ENCODE assay signal across 20 cellular contexts in genomic region chr4:109589119-109589518, GRCh38. TPM values are rescaled to one million over a fixed set of nuclear protein-coding genes. Genes with fewer than 3 reads are reported as not detected.
A peak's percentile ranks its signal among the peaks of the same experiment; 100 is the strongest.
DNase-seq lines count a peak whose midpoint lies in the region; ATAC-seq, FAIRE-seq and TF ChIP-seq lines count a peak whose summit lies in the region.
"Had no signal": no experiment of that assay in that cellular context is flagged by ENCODE, and none has a peak within 500 bp of the region (broad histone marks: within the 10 kb centered on the region; RNA-seq: fewer than 3 reads in every experiment).

No MANE protein-coding gene starts in this region.

- H3K9me3 ChIP-seq in right atrium auricular region (peaks cover 0 to 4% of the 10 kb centered on the region in 2 donors), PC-3 (ENCODE audit: low read length) (no peaks in the 10 kb centered on the region), fibroblast of lung (ENCODE audit: control insufficient read depth, insufficient read depth, low read depth, low read length) (no peaks in the 10 kb centered on the region)
- H3K9me3 ChIP-seq: Caco-2 had no signal

- DNase-seq in right atrium auricular region (ENCODE audit: low spot score): no peak
- DNase-seq in left ventricle myocardium superior: no peak
- DNase-seq in PC-3: peak; percentile 51
- no peak for DNase-seq in fibroblast of lung (ENCODE audit: low read depth in 2 of 2)
- no peak for DNase-seq in type B pancreatic cell (ENCODE audit: extremely low spot score, unreplicated experiment)
- DNase-seq in SHP77 treated with DMSO at 0.1 percent for 48 hours (lab: John Stamatoyannopoulos, UW): no peak
- DNase-seq in GM12892 (ENCODE audit: insufficient read length): no peak
- DNase-seq: activated CD4-positive, alpha-beta T cell treated with anti-CD3 and anti-CD28 coated beads, Interleukin-2, amount 50 U/mL, for 4 hours; Caco-2; MV-4-11; NCI-H2107; NCI-H526; occipital lobe; OCI-M1; stimulated activated CD4-positive, alpha-beta T cell treated with anti-CD3 and anti-CD28 coated beads, Interleukin-2, amount 100 ng/mL, for 24 hours had no signal

- FAIRE-seq in GM12892 (lab: Jason Lieb, UNC): no peak
- FAIRE-seq: G401.6 had no signal

- no TSS peak for BruUV-seq in PC-3 (replicated peaks; lab: Mats Ljungman, UMichigan)

- peaks cover 0 to 28% of the 10 kb centered on the region in 2 donors for H3K4me1 ChIP-seq in right atrium auricular region
- H3K4me1 ChIP-seq in PC-3 (ENCODE audit: insufficient read depth, low read length): peaks cover 12% of the 10 kb centered on the region
- H3K4me1 ChIP-seq in fibroblast of lung (ENCODE audit: control insufficient read depth, extremely low read depth, insufficient read depth, low read length): no peaks in the 10 kb centered on the region

- no peak overlapping the region for H3K9ac ChIP-seq in PC-3 (ENCODE audit: low read length)
- H3K9ac ChIP-seq in fibroblast of lung (ENCODE audit: insufficient read depth, low read length): no peak overlapping the region

- H3K36me3 ChIP-seq in right atrium auricular region: no peaks in the 10 kb centered on the region
- no peaks in the 10 kb centered on the region for H3K36me3 ChIP-seq in PC-3 (ENCODE audit: low read depth, low read length)
- H3K36me3 ChIP-seq in fibroblast of lung (ENCODE audit: control insufficient read depth, insufficient read depth, low read length): no peaks in the 10 kb centered on the region

- CTCF ChIA-PET in PC-3 (lab: Charles Lee): no interaction called here

- H3K4me3 Mint-ChIP-seq in type B pancreatic cell: peak overlapping the region; percentile 37

- no peaks in the 10 kb centered on the region for H3K27me3 Mint-ChIP-seq in type B pancreatic cell
- H3K27me3 Mint-ChIP-seq: IgD-negative memory B cell had no signal

- H2AFZ ChIP-seq in PC-3 (ENCODE audit: low read length): peak overlapping the region; percentile 48
- peak overlapping the region; percentile 3 for H2AFZ ChIP-seq in fibroblast of lung (ENCODE audit: low read length)

- TF ChIP-seq POLR2A in GM12892 (IDR thresholded peaks at IDR 0.05; ENCODE audit: low read depth, low read length): no peak

- no peaks in the 10 kb centered on the region for H3K9me2 ChIP-seq in PC-3 (replicated peaks; ENCODE audit: low read length)

- peaks cover 5% of the 10 kb centered on the region for H3K4me1 Mint-ChIP-seq in type B pancreatic cell (ENCODE audit: unreplicated experiment)

- H4K20me1 ChIP-seq in PC-3 (ENCODE audit: low read length) (no peaks in the 10 kb centered on the region), fibroblast of lung (ENCODE audit: control insufficient read depth, extremely low read depth, insufficient read depth, low read length) (no peaks in the 10 kb centered on the region)

- peaks cover 3% of the 10 kb centered on the region for H3K9me3 Mint-ChIP-seq in type B pancreatic cell
- H3K9me3 Mint-ChIP-seq: activated T-helper 2 cell treated with anti-CD3 and anti-CD28 coated beads, Interferon-gamma antibody, Interleukin-2, Interleukin-4, amounts not matched to agents 10 μg/mL and 5 μg/mL and 100 μg/mL, durations not matched to agents 14 hours and 24 hours and 36 hours; IgD-negative memory B cell had no signal

- POLR2A ChIA-PET in PC-3 (lab: Charles Lee; ENCODE audit: unreplicated experiment): no interaction called here

- intact Hi-C loops in left ventricle myocardium superior (cut with micrococcal nuclease) (no loop called here), PC-3 (cut with micrococcal nuclease) (no loop called here)

- H3K36me3 Mint-ChIP-seq in type B pancreatic cell: no peaks in the 10 kb centered on the region

- H3K4me3 ChIP-seq in right atrium auricular region (no peak overlapping the region), PC-3 (ENCODE audit: low read length) (no peak overlapping the region; the same call in 1 of the 2 replicates), fibroblast of lung (replicated peaks in 1 of 4; ENCODE audit: control extremely low read depth in 1 of 4, insufficient read depth in 1 of 4, low read depth in 3 of 4, low read length in 4 of 4) (no peak overlapping the region)

- peak overlapping the region; percentile 72 for H3K27ac Mint-ChIP-seq in type B pancreatic cell

- H3F3A ChIP-seq in PC-3 (ENCODE audit: low read length, unreplicated experiment): no peaks in the 10 kb centered on the region

- peak overlapping the region; percentile 43 for H3K4me2 ChIP-seq in PC-3 (ENCODE audit: low read length)
- no peak overlapping the region for H3K4me2 ChIP-seq in fibroblast of lung (ENCODE audit: extremely low read depth, insufficient read depth, low read length)

- H3K27ac ChIP-seq in right atrium auricular region (peak overlapping the region; percentile 66 to 80), PC-3 (ENCODE audit: low read length) (no peak overlapping the region), fibroblast of lung (ENCODE audit: insufficient read depth, low read length) (no peak overlapping the region)

- TF ChIP-seq CTCF in right atrium auricular region (IDR thresholded peaks at IDR 0.05) (no peak), PC-3 (conservative IDR thresholded peaks at IDR 0.05; ENCODE audit: low read depth, low read length) (no peak), fibroblast of lung (conservative IDR thresholded peaks at IDR 0.05 in 1 of 2, IDR thresholded peaks at IDR 0.05 in 1 of 2; ENCODE audit: low read depth in 1 of 2, low read length in 2 of 2) (no peak), type B pancreatic cell (conservative IDR thresholded peaks at IDR 0.05) (no peak)

- H3K79me2 ChIP-seq in PC-3 (ENCODE audit: low read length) (no peaks in the 10 kb centered on the region), fibroblast of lung (ENCODE audit: control insufficient read depth, insufficient read depth, low read length) (no peaks in the 10 kb centered on the region)

- ATAC-seq in left ventricle myocardium superior: no peak
- no peak for ATAC-seq in PC-3
- ATAC-seq in HG02678 (IDR thresholded peaks at IDR 0.05; ENCODE audit: unreplicated experiment): no peak
- ATAC-seq: SK-N-SH treated with all-trans-retinoic acid at 6 μM for 48 hours had no signal

- H3K27me3 ChIP-seq in right atrium auricular region (no peaks in the 10 kb centered on the region), PC-3 (ENCODE audit: low read length) (no peaks in the 10 kb centered on the region), fibroblast of lung (ENCODE audit: control insufficient read depth, insufficient read depth, low read length) (no peaks in the 10 kb centered on the region)

RNA-seq across cellular contexts. Expression of gene MCUB, which starts 29.1 kb away (rescaled TPM):
- total RNA-seq in right atrium auricular region: 10 to 100 TPM; 25.0 to 28.1 TPM
- total RNA-seq in left ventricle myocardium superior: 3.5 TPM
- 18.4 and 21.7 TPM in 2 replicates for total RNA-seq in PC-3 (2014; rRNA removed)
- total RNA-seq in fibroblast of lung: 20.3 and 20.6 TPM in 2 replicates
- polyA plus RNA-seq in fibroblast of lung: 19.0 and 27.4 TPM in 2 replicates
- 27.4 and 35.5 TPM in 2 replicates for polyA plus RNA-seq in fibroblast of lung (2012)
- polyA minus RNA-seq in fibroblast of lung (ENCODE audit: low replicate concordance): 2.0 and 2.7 TPM in 2 replicates
- 8.4 and 10.1 TPM in 2 replicates for total RNA-seq in type B pancreatic cell (ENCODE audit: low replicate concordance)
- 34.4 TPM for polyA plus RNA-seq in GM12892 (2012; ENCODE audit: missing spikeins)

Comparison
In these comparisons a context has a peak if more than half of its experiments do, and no peak if none do; other contexts are left out.
1. H3K27ac ChIP-seq: peak in right atrium auricular region (2 of 2); none in PC-3 (single experiment) and fibroblast of lung (single experiment).